Comparison of ENCODE assay signal across 17 cellular contexts in the genomic region with DNA sequence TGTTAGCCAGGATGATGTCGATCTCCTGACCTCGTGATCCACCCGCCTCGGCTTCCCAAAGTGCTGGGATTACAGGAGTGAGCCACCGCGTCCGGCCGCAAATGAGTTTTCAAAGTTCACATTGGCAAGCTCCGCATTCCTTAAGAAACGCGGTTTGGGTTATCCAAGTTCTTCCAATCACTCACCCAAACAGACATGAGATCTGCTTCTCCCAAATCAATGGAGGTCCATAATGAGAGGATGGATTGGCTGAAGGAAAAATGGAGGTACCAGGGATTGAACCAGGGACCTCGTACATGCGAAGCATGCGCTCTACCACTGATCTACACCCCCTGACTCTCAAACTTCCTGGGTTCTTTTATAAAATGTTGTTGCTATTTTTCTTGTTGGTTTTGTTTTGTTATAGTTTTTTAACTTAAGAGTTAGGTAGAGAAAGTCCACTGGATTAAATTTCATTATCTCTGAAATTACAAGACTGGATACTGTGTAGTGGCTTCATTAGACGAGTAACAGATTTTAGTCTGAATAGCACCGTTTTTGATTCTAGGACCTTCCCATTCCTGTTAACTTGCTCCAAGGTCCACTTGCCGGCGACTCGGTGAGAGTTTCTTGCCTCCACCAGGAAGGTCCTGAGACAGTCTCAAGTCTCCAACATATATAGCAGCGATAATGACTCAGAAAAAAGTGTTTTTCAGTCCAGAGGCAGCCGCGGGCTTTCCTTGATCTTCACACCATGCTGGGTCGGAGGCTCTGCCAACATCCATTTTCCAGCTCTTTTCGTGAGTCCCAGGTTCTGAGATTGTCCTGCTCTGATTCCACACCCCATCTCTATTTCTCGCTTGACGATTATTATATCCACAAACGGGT.
DNase-seq lines count a peak whose midpoint lies in the region; ATAC-seq, FAIRE-seq and TF ChIP-seq lines count a peak whose summit lies in the region.
"Had no signal": no experiment of that assay in that cellular context is flagged by ENCODE, and none has a peak within 500 bp of the region (broad histone marks: within the 10 kb centered on the region; RNA-seq: fewer than 3 reads in every experiment).

No MANE protein-coding gene starts in this region.

- H3K36me3 ChIP-seq in GM23338 (ENCODE audit: insufficient read depth): no peaks in the 10 kb centered on the region
- H3K36me3 ChIP-seq: right atrium auricular region had no signal

- peaks cover 15% of the 10 kb centered on the region; the same call in 2 of the 3 replicates for H3K9me3 Mint-ChIP-seq in GM23338
- H3K9me3 Mint-ChIP-seq in activated T-helper 1 cell treated with anti-CD3 and anti-CD28 coated beads, Interleukin-12 subunit alpha, Interleukin-12 subunit beta, Interleukin-2, Interleukin-4 antibody, amounts not matched to agents 30 ng/mL and 10 ng/mL and 1 ng/mL, durations not matched to agents 14 hours and 24 hours and 36 hours: peaks cover 8% of the 10 kb centered on the region
- H3K9me3 Mint-ChIP-seq: activated CD4-positive, alpha-beta memory T cell treated with anti-CD3 and anti-CD28 coated beads, Interleukin-2, amount 10 ng/mL, durations not matched to agents 7 days and 5 days had no signal

- peak overlapping the region; percentile 31 for H3K4me3 ChIP-seq in A549
- H3K4me3 ChIP-seq in GM23338: peak overlapping the region; percentile 94
- no peak overlapping the region for H3K4me3 ChIP-seq in fibroblast of the aortic adventitia (ENCODE audit: low read depth, low read length)
- H3K4me3 ChIP-seq: right atrium auricular region had no signal

- peaks cover 69% of the 10 kb centered on the region for H3K27me3 ChIP-seq in GM23338 (ENCODE audit: insufficient read depth)

- no peak for TF ChIP-seq RAD21 in A549 (conservative IDR thresholded peaks at IDR 0.05 in 1 of 2, IDR thresholded peaks at IDR 0.05 in 1 of 2)

- H3K36me3 Mint-ChIP-seq in GM23338 (ENCODE audit: low read depth): peaks cover 4% of the 10 kb centered on the region; the same call in 1 of the 3 replicates
- peaks cover 3% of the 10 kb centered on the region for H3K36me3 Mint-ChIP-seq in activated T-helper 1 cell treated with anti-CD3 and anti-CD28 coated beads, Interleukin-12 subunit alpha, Interleukin-12 subunit beta, Interleukin-2, Interleukin-4 antibody, amounts not matched to agents 30 ng/mL and 10 ng/mL and 1 ng/mL, durations not matched to agents 14 hours and 24 hours and 36 hours (ENCODE audit: low read depth)

- in situ Hi-C loops in ACHN (cut with HindIII; ENCODE audit: low pct_ligation_motif_present, low pct_unique_long_range_greater_than_20kb, low sequenced_read_pairs): no loop called here

- peak overlapping the region; percentile 84 for H3K4me3 Mint-ChIP-seq in GM23338
- no peak overlapping the region for H3K4me3 Mint-ChIP-seq in activated T-helper 1 cell treated with anti-CD3 and anti-CD28 coated beads, Interleukin-12 subunit alpha, Interleukin-12 subunit beta, Interleukin-2, Interleukin-4 antibody, amounts not matched to agents 30 ng/mL and 10 ng/mL and 1 ng/mL, durations not matched to agents 14 hours and 24 hours and 36 hours
- H3K4me3 Mint-ChIP-seq: activated CD4-positive, alpha-beta memory T cell treated with anti-CD3 and anti-CD28 coated beads, Interleukin-2, amount 10 ng/mL, durations not matched to agents 7 days and 5 days; T-helper 1 cell treated with Interleukin-12 subunit alpha and Interleukin-12 subunit beta and Interleukin-4 antibody, amounts not matched to agents 30 μg/mL and 1 μg/mL, for 36 hours had no signal

- intact Hi-C loops in activated T-helper 1 cell treated with anti-CD3 and anti-CD28 coated beads, Interleukin-12 subunit alpha, Interleukin-12 subunit beta, Interleukin-2, Interleukin-4 antibody, amounts not matched to agents 30 ng/mL and 10 ng/mL and 1 ng/mL, durations not matched to agents 14 hours and 24 hours and 36 hours (cut with micrococcal nuclease): loop anchor here (5.0 kb wide), 1 partner anchor 36 kb away; no protein-coding TSS in a partner anchor

- no peak for FAIRE-seq in A549 (lab: Jason Lieb, UNC)
- FAIRE-seq: colon, frontal cortex, GM12891 had no signal

- H4K20me1 ChIP-seq in GM23338 (replicated peaks; ENCODE audit: insufficient read depth): no peaks in the 10 kb centered on the region; the same call in 1 of the 2 replicates

- DNase-seq in A549 (ENCODE audit: low read depth in 1 of 2, low spot score in 1 of 2) (peak; percentile 35 to 45), GM23338 (ENCODE audit: low spot score) (peak; percentile 38), fibroblast of the aortic adventitia (ENCODE audit: low read depth) (peak; percentile 25), AG20443 (ENCODE audit: low spot score) (no peak), glomerular visceral epithelial cell (ENCODE audit: extremely low spot score) (no peak), ACHN (no peak)
- no peak for DNase-seq in activated T-helper 1 cell treated with anti-CD3 and anti-CD28 coated beads, Interleukin-12 subunit alpha, Interleukin-12 subunit beta, Interleukin-2, Interleukin-4 antibody, amounts not matched to agents 30 ng/mL and 10 ng/mL and 1 ng/mL, durations not matched to agents 14 hours and 24 hours and 36 hours (ENCODE audit: low spot score)
- DNase-seq: activated CD4-positive, alpha-beta memory T cell treated with anti-CD3 and anti-CD28 coated beads, Interleukin-2, amount 10 ng/mL, durations not matched to agents 7 days and 5 days; activated naive CD4-positive, alpha-beta T cell; AML-193; left cardiac atrium had no signal

- peaks cover 9% of the 10 kb centered on the region for H3F3A ChIP-seq in GM23338 (replicated peaks; ENCODE audit: low read depth)

- 51% methylated on average over 26 of the region's 27 CpGs for WGBS in A549 (ENCODE audit: missing lambda C conversion rate)

- H3K4me1 Mint-ChIP-seq in GM23338: peaks cover 25% of the 10 kb centered on the region
- H3K4me1 Mint-ChIP-seq in activated T-helper 1 cell treated with anti-CD3 and anti-CD28 coated beads, Interleukin-12 subunit alpha, Interleukin-12 subunit beta, Interleukin-2, Interleukin-4 antibody, amounts not matched to agents 30 ng/mL and 10 ng/mL and 1 ng/mL, durations not matched to agents 14 hours and 24 hours and 36 hours (ENCODE audit: low read depth): no peaks in the 10 kb centered on the region
- H3K4me1 Mint-ChIP-seq: activated CD4-positive, alpha-beta memory T cell treated with anti-CD3 and anti-CD28 coated beads, Interleukin-2, amount 10 ng/mL, durations not matched to agents 7 days and 5 days had no signal

- POLR2A ChIA-PET in A549 (lab: Yijun Ruan, JAX): no interaction called here

- H3K4me1 ChIP-seq in A549: no peaks in the 10 kb centered on the region
- H3K4me1 ChIP-seq in GM23338 (ENCODE audit: insufficient read depth): peaks cover 20% of the 10 kb centered on the region
- H3K4me1 ChIP-seq: right atrium auricular region had no signal

- CTCF ChIA-PET in A549 (lab: Yijun Ruan, JAX): interaction anchor here (1.2 kb wide), 1 partner anchor 11 kb away, joined by 3 read pairs; no protein-coding TSS in a partner anchor

- ATAC-seq in A549: peak; percentile 91 to 93
- peak; percentile 59 for ATAC-seq in GM23338
- no peak for ATAC-seq in GM18867 (IDR thresholded peaks at IDR 0.05; ENCODE audit: unreplicated experiment)

- H3K9me2 ChIP-seq in GM23338 (ENCODE audit: insufficient read depth): no peaks in the 10 kb centered on the region

- H3K79me2 ChIP-seq in GM23338 (replicated peaks; ENCODE audit: insufficient read depth): no peaks in the 10 kb centered on the region

- no peak overlapping the region for H3K27ac Mint-ChIP-seq in GM23338
- peak overlapping the region; percentile 9 for H3K27ac Mint-ChIP-seq in activated T-helper 1 cell treated with anti-CD3 and anti-CD28 coated beads, Interleukin-12 subunit alpha, Interleukin-12 subunit beta, Interleukin-2, Interleukin-4 antibody, amounts not matched to agents 30 ng/mL and 10 ng/mL and 1 ng/mL, durations not matched to agents 14 hours and 24 hours and 36 hours
- H3K27ac Mint-ChIP-seq: activated CD4-positive, alpha-beta memory T cell treated with anti-CD3 and anti-CD28 coated beads, Interleukin-2, amount 10 ng/mL, durations not matched to agents 7 days and 5 days; T-helper 1 cell treated with Interleukin-12 subunit alpha and Interleukin-12 subunit beta and Interleukin-4 antibody, amounts not matched to agents 30 μg/mL and 1 μg/mL, for 36 hours had no signal

- H3K27ac ChIP-seq in A549: no peak overlapping the region
- no peak overlapping the region for H3K27ac ChIP-seq in GM23338 (ENCODE audit: low read depth)
- H3K27ac ChIP-seq: right atrium auricular region had no signal

- no peak overlapping the region for H2AFZ ChIP-seq in GM23338

- TF ChIP-seq CTCF in A549 (IDR thresholded peaks at IDR 0.05): no peak
- TF ChIP-seq CTCF in GM23338 (conservative IDR thresholded peaks at IDR 0.05; ENCODE audit: low read depth in 2 of 2): no peak
- no peak for TF ChIP-seq CTCF in fibroblast of the aortic adventitia (IDR thresholded peaks at IDR 0.05; ENCODE audit: insufficient read depth, low read length)

- H3K9me3 ChIP-seq in A549: no peaks in the 10 kb centered on the region
- H3K9me3 ChIP-seq: right atrium auricular region had no signal

- TF ChIP-seq EP300 in A549 (IDR thresholded peaks at IDR 0.05): no peak

- peak overlapping the region; percentile 45 for H3K4me2 ChIP-seq in A549
- peak overlapping the region; percentile 72 for H3K4me2 ChIP-seq in GM23338

- H3K27me3 Mint-ChIP-seq in GM23338 (ENCODE audit: insufficient read depth, low read depth, poor library complexity): peaks cover 64% of the 10 kb centered on the region
- H3K27me3 Mint-ChIP-seq in activated T-helper 1 cell treated with anti-CD3 and anti-CD28 coated beads, Interleukin-12 subunit alpha, Interleukin-12 subunit beta, Interleukin-2, Interleukin-4 antibody, amounts not matched to agents 30 ng/mL and 10 ng/mL and 1 ng/mL, durations not matched to agents 14 hours and 24 hours and 36 hours (ENCODE audit: insufficient read depth): peaks cover 58% of the 10 kb centered on the region

- TF ChIP-seq POLR2A in A549 (IDR thresholded peaks at IDR 0.05; ENCODE audit: low read length): no peak

TF ChIP-seq in A549, 52 proteins besides CTCF, POLR2A, EP300 and RAD21 (continues in another document):
- no peak for TF ChIP-seq POLR2AphosphoS2 (conservative IDR thresholded peaks at IDR 0.05; ENCODE audit: low read length)

TF ChIP-seq in GM23338, 12 proteins besides CTCF, POLR2A, EP300 and RAD21:
- no peak for TF ChIP-seq JUNB (IDR thresholded peaks at IDR 0.05; ENCODE audit: unreplicated experiment)
- no peak for TF ChIP-seq EZH2phosphoT487 (IDR thresholded peaks at IDR 0.05; ENCODE audit: unreplicated experiment)

Comparison
In these comparisons a context has a peak if more than half of its experiments do, and no peak if none do; other contexts are left out.
1. DNase-seq: peak in A549 (2 of 2), GM23338 (single experiment) and fibroblast of the aortic adventitia (single experiment); none in activated T-helper 1 cell treated with anti-CD3 and anti-CD28 coated beads, Interleukin-12 subunit alpha, Interleukin-12 subunit beta, Interleukin-2, Interleukin-4 antibody, amounts not matched to agents 30 ng/mL and 10 ng/mL and 1 ng/mL, durations not matched to agents 14 hours and 24 hours and 36 hours (single experiment), AG20443 (single experiment), glomerular visceral epithelial cell (single experiment) and ACHN (single experiment).